In the genomic region with DNA sequence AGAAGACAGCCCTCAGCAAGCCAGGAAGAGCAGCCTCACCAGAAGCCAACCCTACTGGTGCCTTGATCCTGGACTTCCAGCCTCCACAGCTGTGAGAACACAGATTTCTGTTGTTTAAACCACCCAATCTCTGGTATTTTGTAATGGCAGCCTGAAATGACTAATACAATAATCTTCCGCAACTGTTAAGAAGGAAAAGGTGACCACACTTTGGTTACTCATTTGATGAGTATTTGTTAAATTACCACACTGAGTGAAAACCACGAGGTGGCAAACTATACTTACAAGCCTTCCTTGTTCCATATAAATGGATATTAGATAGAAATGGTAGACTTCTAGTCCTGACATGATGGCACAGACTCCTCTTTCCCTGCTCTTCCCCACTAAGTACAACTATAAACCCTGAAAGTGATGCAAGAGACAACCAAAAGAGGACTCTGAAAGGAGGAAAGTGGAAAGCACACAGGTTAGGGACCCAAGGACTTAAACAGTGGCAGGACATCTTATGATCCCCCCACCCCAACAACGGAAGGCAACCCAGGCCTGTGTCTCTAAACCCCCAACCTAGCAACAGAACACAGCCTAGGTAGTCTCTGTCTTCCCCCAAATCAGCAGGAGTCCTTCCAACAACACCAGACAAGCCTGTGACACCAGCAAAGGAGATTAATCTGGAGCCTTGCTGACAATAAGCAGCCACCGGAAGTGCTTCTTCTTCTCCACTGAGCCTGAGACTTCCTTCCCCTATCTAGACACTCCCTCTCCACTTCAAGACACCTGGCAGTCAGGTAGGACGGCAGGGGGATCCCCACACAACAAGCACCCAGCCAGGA, we compare ENCODE assay signal across 13 cellular contexts. TPM values are rescaled to one million over a fixed set of nuclear protein-coding genes. Genes with fewer than 3 reads are reported as not detected.
DNase-seq lines count a peak whose midpoint lies in the region; ATAC-seq and TF ChIP-seq lines count a peak whose summit lies in the region.
"Had no signal": no experiment of that assay in that cellular context is flagged by ENCODE, and none has a peak within 500 bp of the region (broad histone marks: within the 10 kb centered on the region; RNA-seq: fewer than 3 reads in every experiment).

No MANE protein-coding gene starts in this region.

- peak overlapping the region; percentile 75 for H3K27ac Mint-ChIP-seq in activated naive CD8-positive, alpha-beta T cell treated with anti-CD3 and anti-CD28 coated beads, Interleukin-2, amount 10 ng/mL, durations not matched to agents 7 days and 5 days

- H3K4me1 ChIP-seq in IMR-90 (ENCODE audit: control insufficient read depth, insufficient read depth, low read length): no peaks in the 10 kb centered on the region; the same call in 1 of the 2 replicates
- no peaks in the 10 kb centered on the region for H3K4me1 ChIP-seq in HAP-1
- H3K4me1 ChIP-seq: lower lobe of right lung had no signal

- no peak for TF ChIP-seq RAD21 in IMR-90 (IDR thresholded peaks at IDR 0.05; ENCODE audit: low read length)

- no peak overlapping the region for H2BK120ac ChIP-seq in IMR-90 (ENCODE audit: low read depth, low read length)

- H2AK9ac ChIP-seq in IMR-90 (replicated peaks; ENCODE audit: low read depth, low read length, poor library complexity): no peak overlapping the region

- peaks cover 84% of the 10 kb centered on the region for H3K36me3 Mint-ChIP-seq in activated naive CD8-positive, alpha-beta T cell treated with anti-CD3 and anti-CD28 coated beads, Interleukin-2, amount 10 ng/mL, durations not matched to agents 7 days and 5 days

- no peaks in the 10 kb centered on the region for H3K27me3 Mint-ChIP-seq in activated naive CD8-positive, alpha-beta T cell treated with anti-CD3 and anti-CD28 coated beads, Interleukin-2, amount 10 ng/mL, durations not matched to agents 7 days and 5 days

- H3K4me2 ChIP-seq in IMR-90 (ENCODE audit: low read depth, low read length): no peak overlapping the region

- no peak overlapping the region for H3K14ac ChIP-seq in IMR-90 (replicated peaks; ENCODE audit: low read depth, low read length)

- no peak overlapping the region for H2AFZ ChIP-seq in IMR-90 (replicated peaks; ENCODE audit: low read length, poor library complexity)

- H3K36me3 ChIP-seq in BJ (ENCODE audit: control insufficient read depth, insufficient read depth, low read length): peaks cover 1% of the 10 kb centered on the region; the same call in 1 of the 2 replicates
- peaks cover 9% of the 10 kb centered on the region for H3K36me3 ChIP-seq in IMR-90 (ENCODE audit: control insufficient read depth, insufficient read depth, low read length)
- H3K36me3 ChIP-seq in HAP-1 (replicated peaks): peaks cover 33% of the 10 kb centered on the region

- H3K27ac ChIP-seq in IMR-90 (ENCODE audit: insufficient read depth, low read length): no peak overlapping the region; the same call in 1 of the 2 replicates
- H3K27ac ChIP-seq: lower lobe of right lung had no signal

- dilution Hi-C loops in IMR-90 (cut with HindIII; ENCODE audit: low sequenced_read_pairs, unreplicated experiment): no loop called here

- H3K4me3 Mint-ChIP-seq in activated naive CD8-positive, alpha-beta T cell treated with anti-CD3 and anti-CD28 coated beads, Interleukin-2, amount 10 ng/mL, durations not matched to agents 7 days and 5 days: no peak overlapping the region

- H3K56ac ChIP-seq in IMR-90 (ENCODE audit: extremely low read depth, insufficient read depth, low read length): no peak overlapping the region

- peaks cover 6% of the 10 kb centered on the region for H3K4me1 Mint-ChIP-seq in activated naive CD8-positive, alpha-beta T cell treated with anti-CD3 and anti-CD28 coated beads, Interleukin-2, amount 10 ng/mL, durations not matched to agents 7 days and 5 days

- intact Hi-C loops in IMR-90 (cut with micrococcal nuclease): no loop called here
- intact Hi-C loops in Right ventricle myocardium superior (cut with DNase I): no loop called here

- in situ Hi-C loops in IMR-90 (cut with MboI; ENCODE audit: low sequenced_read_pairs): no loop called here
- in situ Hi-C loops in HAP-1 (cut with MboI; ENCODE audit: low sequenced_read_pairs): no loop called here

- no peak for ATAC-seq in IMR-90 (ENCODE audit: low read depth)
- ATAC-seq in activated naive CD8-positive, alpha-beta T cell treated with anti-CD3 and anti-CD28 coated beads, Interleukin-2, amount 10 ng/mL, durations not matched to agents 7 days and 5 days (ENCODE audit: low read depth): no peak
- ATAC-seq in GM21360 (IDR thresholded peaks at IDR 0.05; ENCODE audit: unreplicated experiment): no peak
- no peak for ATAC-seq in HG03460 (IDR thresholded peaks at IDR 0.05; ENCODE audit: unreplicated experiment)
- no peak for ATAC-seq in Right ventricle myocardium superior (ENCODE audit: poor library complexity)
- ATAC-seq: lower lobe of right lung, right cardiac atrium had no signal

- no peak overlapping the region for H3K9ac ChIP-seq in IMR-90 (ENCODE audit: low read depth, low read length)

- TF ChIP-seq POLR2A in IMR-90 (IDR thresholded peaks at IDR 0.05; ENCODE audit: low read depth, low read length): no peak

- peaks cover 13% of the 10 kb centered on the region for H3K9me3 ChIP-seq in IMR-90 (ENCODE audit: control insufficient read depth, insufficient read depth, low read length)
- H3K9me3 ChIP-seq in HAP-1: peaks cover 8% of the 10 kb centered on the region; the same call in 1 of the 2 replicates
- H3K9me3 ChIP-seq: lower lobe of right lung had no signal

- peaks cover 13% of the 10 kb centered on the region for H3K9me3 Mint-ChIP-seq in activated naive CD8-positive, alpha-beta T cell treated with anti-CD3 and anti-CD28 coated beads, Interleukin-2, amount 10 ng/mL, durations not matched to agents 7 days and 5 days

- DNase-seq in BJ (ENCODE audit: low read depth) (peak; percentile 2), IMR-90 (peak; percentile 53), kidney glomerular epithelial cell (lab: John Stamatoyannopoulos, UW) (peak; percentile 23), HAP-1 (ENCODE audit: low spot score in 2 of 2) (no peak), Right ventricle myocardium superior (no peak)
- DNase-seq in activated naive CD8-positive, alpha-beta T cell treated with anti-CD3 and anti-CD28 coated beads, Interleukin-2, amount 10 ng/mL, durations not matched to agents 7 days and 5 days: no peak
- DNase-seq: COR-L47, lower lobe of right lung, NCI-H1105 treated with DMSO at 0.1 percent for 48 hours, NCI-H748 treated with DMSO at 0.1 percent for 48 hours, right cardiac atrium had no signal

- H3K9me1 ChIP-seq in IMR-90 (ENCODE audit: insufficient read depth, low read length): no peaks in the 10 kb centered on the region

- no peak overlapping the region for H3K23ac ChIP-seq in IMR-90 (ENCODE audit: low read depth, low read length)

- H2BK5ac ChIP-seq in IMR-90 (ENCODE audit: low read depth, low read length, poor library complexity, severe bottlenecking): peak overlapping the region; percentile 40

- no peak overlapping the region for H2BK20ac ChIP-seq in IMR-90 (ENCODE audit: low read depth, low read length)

- H3K27me3 ChIP-seq in BJ (ENCODE audit: control insufficient read depth, insufficient read depth, low read length) (no peaks in the 10 kb centered on the region), IMR-90 (ENCODE audit: control insufficient read depth, insufficient read depth, low read length) (no peaks in the 10 kb centered on the region), HAP-1 (ENCODE audit: low read depth) (no peaks in the 10 kb centered on the region)

- BruUV-seq in IMR-90 (replicated peaks; lab: Mats Ljungman, UMichigan): no TSS peak

- no peaks in the 10 kb centered on the region for H4K20me1 ChIP-seq in IMR-90 (ENCODE audit: insufficient read depth, low read length)

- H3K4me3 ChIP-seq in BJ (ENCODE audit: low read depth, low read length) (no peak overlapping the region), IMR-90 (ENCODE audit: insufficient read depth, low read depth, low read length) (no peak overlapping the region), HAP-1 (no peak overlapping the region)
- H3K4me3 ChIP-seq: lower lobe of right lung had no signal

- no peak overlapping the region for H2BK15ac ChIP-seq in IMR-90 (ENCODE audit: low read depth, low read length)

- no peak overlapping the region for H2AK5ac ChIP-seq in IMR-90 (ENCODE audit: low read depth, low read length)

- H3K4ac ChIP-seq in IMR-90 (ENCODE audit: low read depth, low read length): no peak overlapping the region

- no peak overlapping the region for H4K8ac ChIP-seq in IMR-90 (ENCODE audit: low read depth in 2 of 2, low read length in 2 of 2)

- TF ChIP-seq CTCF in BJ (IDR thresholded peaks at IDR 0.05; ENCODE audit: insufficient read depth, low read depth, low read length) (no peak), IMR-90 (conservative IDR thresholded peaks at IDR 0.05; ENCODE audit: low read depth, low read length) (no peak)

- peaks cover 4 to 5% of the 10 kb centered on the region in 2 experiments; a peak in 1 of 4 replicates for H3K79me1 ChIP-seq in IMR-90 (ENCODE audit: low read depth in 1 of 2, low read length in 2 of 2)

- H4K91ac ChIP-seq in IMR-90 (ENCODE audit: insufficient read depth, low read depth, low read length): 0 out of 2 replicates have a peak overlapping the region, but pooled peaks have one; percentile 28

- CTCF ChIA-PET in BJ (lab: Yijun Ruan, JAX) (no interaction called here), IMR-90 (lab: Yijun Ruan, JAX) (no interaction called here)

- no peak overlapping the region for H3K18ac ChIP-seq in IMR-90 (ENCODE audit: low read depth, low read length)

- POLR2A ChIA-PET in BJ (lab: Charles Lee): no interaction called here
- POLR2A ChIA-PET in IMR-90 (lab: Charles Lee; ENCODE audit: unreplicated experiment): no interaction called here
- POLR2A ChIA-PET in activated naive CD8-positive, alpha-beta T cell treated with anti-CD3 and anti-CD28 coated beads, Interleukin-2, amount 10 ng/mL, durations not matched to agents 7 days and 5 days (lab: Charles Lee): no interaction called here

- 80% methylated on average over 2 of the region's 5 CpGs; no CpG with 5 or more reads in 1 of the 2 experiments for WGBS in IMR-90 (ENCODE audit: extremely low coverage in 2 of 2, insufficient read length in 1 of 2), 2 experiments

- H4K5ac ChIP-seq in IMR-90 (ENCODE audit: low read depth, low read length): no peak overlapping the region

RNA-seq across cellular contexts. Expression of a gene that starts 12.3 kb away (rescaled TPM):
- polyA plus RNA-seq in BJ (2011; rRNA removed): 1.4 and 2.2 TPM in 2 replicates
- polyA minus RNA-seq in BJ (2011; rRNA and poly(A)+ RNA removed): 1.1 and 1.2 TPM in 2 replicates
- 3.0 and 3.3 TPM in 2 replicates for total RNA-seq in IMR-90 (2012; rRNA removed)
- polyA plus RNA-seq in IMR-90 (2012; rRNA removed): 1.3 and 1.7 TPM in 2 replicates
- polyA plus RNA-seq in IMR-90 (2012; cell fraction: cytosol; rRNA removed): 0.30 and 0.38 TPM in 2 replicates
- polyA plus RNA-seq in IMR-90 (2012; cell fraction: nucleus; rRNA removed; ENCODE audit: low replicate concordance): 0.51 and 5.2 TPM in 2 replicates
- total RNA-seq in activated naive CD8-positive, alpha-beta T cell treated with anti-CD3 and anti-CD28 coated beads, Interleukin-2, amount 10 ng/mL, durations not matched to agents 7 days and 5 days: 10 to 100 TPM; 12.2 to 12.3 TPM
- 3.1 TPM for total RNA-seq in Right ventricle myocardium superior

RNA-seq across cellular contexts. Expression of a gene that starts 15.3 kb away (rescaled TPM):
- polyA plus RNA-seq in BJ (2011; rRNA removed) (not detected in 2 replicates), IMR-90 (2012; rRNA removed) (not detected in 2 replicates)
- not detected in 2 replicates for polyA minus RNA-seq in BJ (2011; rRNA and poly(A)+ RNA removed)
- total RNA-seq in IMR-90 (2012; rRNA removed) (not detected in 2 replicates), Right ventricle myocardium superior (not detected)
- polyA plus RNA-seq in IMR-90 (2012; cell fraction: cytosol; rRNA removed): not detected in 2 replicates
- polyA plus RNA-seq in IMR-90 (2012; cell fraction: nucleus; rRNA removed; ENCODE audit: low replicate concordance): not detected in 2 replicates
- not detected for total RNA-seq in activated naive CD8-positive, alpha-beta T cell treated with anti-CD3 and anti-CD28 coated beads, Interleukin-2, amount 10 ng/mL, durations not matched to agents 7 days and 5 days
- total RNA-seq: lower lobe of right lung, right cardiac atrium had no signal
- polyA plus RNA-seq: right cardiac atrium had no signal

Comparison
In these comparisons a context has a peak if more than half of its experiments do, and no peak if none do; other contexts are left out.
1. DNase-seq: peak in BJ (single experiment), IMR-90 (single experiment) and kidney glomerular epithelial cell (single experiment); none in activated naive CD8-positive, alpha-beta T cell treated with anti-CD3 and anti-CD28 coated beads, Interleukin-2, amount 10 ng/mL, durations not matched to agents 7 days and 5 days (single experiment), HAP-1 (0 of 2) and Right ventricle myocardium superior (single experiment).